ENCODE assay signal across 12 cellular contexts in the genomic region with DNA sequence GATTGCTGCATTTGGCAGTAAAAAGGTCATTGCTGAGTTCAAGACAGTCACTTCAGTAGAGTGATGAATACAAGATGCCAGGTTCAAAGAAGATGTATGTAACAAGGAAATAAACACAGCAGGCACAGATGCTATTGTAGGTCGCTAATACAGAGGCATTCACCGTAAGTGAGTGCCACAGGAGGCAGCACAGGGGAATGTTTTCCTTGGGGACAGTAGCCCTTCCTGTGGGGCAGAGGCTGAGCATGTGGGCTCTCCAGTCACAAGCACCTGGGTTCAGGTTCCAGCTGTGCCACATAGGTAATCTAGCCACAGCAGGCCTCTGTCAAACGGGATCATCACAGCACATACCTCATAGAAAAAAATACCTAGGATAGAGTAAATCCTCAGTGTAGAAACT.
"Had no signal": no experiment of that assay in that cellular context is flagged by ENCODE, and none has a peak within 500 bp of the region (broad histone marks: within the 10 kb centered on the region; RNA-seq: fewer than 3 reads in every experiment).

No MANE protein-coding gene starts in this region.

- H3K27ac Mint-ChIP-seq: activated B cell treated with CpG ODN at 0.5 μM for 24 hours; activated CD4-positive, alpha-beta T cell treated with anti-CD3 and anti-CD28 coated beads, Interleukin-2, amount 10 ng/mL, durations not matched to agents 24 days and 14 days; activated T-helper 1 cell treated with anti-CD3 and anti-CD28 coated beads, Interleukin-12 subunit alpha, Interleukin-12 subunit beta, Interleukin-2, Interleukin-4 antibody, amounts not matched to agents 30 ng/mL and 10 ng/mL and 1 ng/mL, durations not matched to agents 14 hours and 24 hours and 36 hours; naive B cell had no signal

- H3K9me3 ChIP-seq: gastroesophageal sphincter, lower lobe of right lung, neutrophil had no signal

- H3K4me1 Mint-ChIP-seq: activated B cell treated with CpG ODN at 0.5 μM for 24 hours; activated CD4-positive, alpha-beta T cell treated with anti-CD3 and anti-CD28 coated beads, Interleukin-2, amount 10 ng/mL, durations not matched to agents 24 days and 14 days; naive B cell had no signal

- DNase-seq: activated B cell treated with CpG ODN at 0.5 μM for 24 hours; activated CD4-positive, alpha-beta T cell treated with anti-CD3 and anti-CD28 coated beads, Interleukin-2, amount 10 ng/mL, durations not matched to agents 24 days and 14 days; activated naive CD4-positive, alpha-beta T cell; effector CD8-positive, alpha-beta T cell; lower lobe of right lung; naive B cell; stimulated activated CD4-positive, alpha-beta T cell treated with anti-CD3 and anti-CD28 coated beads, Interleukin-4, amount 100 ng/mL, for 4 hours had no signal

- H3K27me3 ChIP-seq: gastroesophageal sphincter, neutrophil had no signal

- H3K4me3 Mint-ChIP-seq: activated B cell treated with CpG ODN at 0.5 μM for 24 hours; activated CD4-positive, alpha-beta T cell treated with anti-CD3 and anti-CD28 coated beads, Interleukin-2, amount 10 ng/mL, durations not matched to agents 24 days and 14 days; activated T-helper 1 cell treated with anti-CD3 and anti-CD28 coated beads, Interleukin-12 subunit alpha, Interleukin-12 subunit beta, Interleukin-2, Interleukin-4 antibody, amounts not matched to agents 30 ng/mL and 10 ng/mL and 1 ng/mL, durations not matched to agents 14 hours and 24 hours and 36 hours; naive B cell had no signal

- H3K36me3 ChIP-seq: gastroesophageal sphincter, lower lobe of right lung, neutrophil had no signal

- H3K27ac ChIP-seq: coronary artery, gastroesophageal sphincter, lower lobe of right lung, neutrophil, skin epidermis had no signal

- H3K4me1 ChIP-seq: gastroesophageal sphincter, lower lobe of right lung had no signal

- H3K4me3 ChIP-seq: coronary artery, gastroesophageal sphincter, lower lobe of right lung, skin epidermis had no signal

- H3K36me3 Mint-ChIP-seq: naive B cell had no signal

- H3K9me3 Mint-ChIP-seq: activated B cell treated with CpG ODN at 0.5 μM for 24 hours; activated CD4-positive, alpha-beta T cell treated with anti-CD3 and anti-CD28 coated beads, Interleukin-2, amount 10 ng/mL, durations not matched to agents 24 days and 14 days; activated T-helper 1 cell treated with anti-CD3 and anti-CD28 coated beads, Interleukin-12 subunit alpha, Interleukin-12 subunit beta, Interleukin-2, Interleukin-4 antibody, amounts not matched to agents 30 ng/mL and 10 ng/mL and 1 ng/mL, durations not matched to agents 14 hours and 24 hours and 36 hours had no signal

- ATAC-seq: gastroesophageal sphincter, lower lobe of right lung had no signal
